ENCODE assay signal across 5 cellular contexts in the genomic region with DNA sequence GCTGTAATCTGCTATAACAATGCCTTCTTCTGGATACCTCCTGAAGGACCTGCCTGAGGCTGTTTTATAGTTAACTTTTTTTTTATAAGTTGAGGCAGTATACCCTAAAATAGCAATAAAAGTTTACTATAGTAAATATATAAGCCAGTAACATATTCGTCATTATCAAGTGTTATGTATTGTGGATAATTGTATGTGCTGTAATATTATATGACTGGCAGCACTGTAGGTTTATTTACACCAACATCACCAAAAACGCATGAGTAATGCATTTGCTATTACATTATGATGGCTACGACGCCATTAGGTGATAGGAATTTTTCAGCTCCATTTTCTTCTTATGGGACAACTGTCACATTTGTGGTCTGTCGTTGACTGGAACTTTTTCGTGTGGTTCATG.
"Had no signal": no experiment of that assay in that cellular context is flagged by ENCODE, and none has a peak within 500 bp of the region (broad histone marks: within the 10 kb centered on the region; RNA-seq: fewer than 3 reads in every experiment).

No MANE protein-coding gene starts in this region.

- ATAC-seq: HepG2, K562 had no signal

- H3K4me3 ChIP-seq: K562 had no signal

- DNase-seq: IMR-90, KBM-7, KG1 had no signal
